In genomic region chr2:120109186-120110061, GRCh38 we compare ENCODE assay signal across 8 cellular contexts.
DNase-seq lines count a peak whose midpoint lies in the region; ATAC-seq and TF ChIP-seq lines count a peak whose summit lies in the region.

No MANE protein-coding gene starts in this region.

- peak overlapping the region; percentile 20; the same call in 1 of the 2 replicates for H3K9ac ChIP-seq in SU-DHL-6 (ENCODE audit: low read length)

- no peak for ATAC-seq in HG02678 (IDR thresholded peaks at IDR 0.05; ENCODE audit: unreplicated experiment)

- DNase-seq in G401 (ENCODE audit: low spot score) (peak; percentile 78), KG1 (lab: John Stamatoyannopoulos, UW) (peak; percentile 53), fibroblast of gingiva (ENCODE audit: low read depth) (peak; percentile 45), pons (ENCODE audit: low spot score) (peak; percentile 75), NCI-H1436 (lab: John Stamatoyannopoulos, UW) (no peak)

- H3K79me2 ChIP-seq in SU-DHL-6 (ENCODE audit: insufficient read depth, low read length), result no peaks in the 10 kb centered on the region

- no peaks in the 10 kb centered on the region for H3K36me3 ChIP-seq in SU-DHL-6 (ENCODE audit: low read length)

- H2AFZ ChIP-seq in SU-DHL-6 (ENCODE audit: low read depth, low read length, severe bottlenecking), result peak overlapping the region; percentile 49

- no peak overlapping the region for H3K4me3 ChIP-seq in SU-DHL-6 (ENCODE audit: insufficient read depth, low read length, poor library complexity, severe bottlenecking)

- no peaks in the 10 kb centered on the region for H3K9me2 ChIP-seq in SU-DHL-6 (replicated peaks; ENCODE audit: insufficient read depth, low read length)

- no peaks in the 10 kb centered on the region for H3F3A ChIP-seq in SU-DHL-6 (ENCODE audit: insufficient read depth)

- no peaks in the 10 kb centered on the region for H3K27me3 ChIP-seq in SU-DHL-6 (ENCODE audit: low read length)

- peak overlapping the region; percentile 41 for H3K4me2 ChIP-seq in SU-DHL-6 (ENCODE audit: low read depth, low read length, poor library complexity, severe bottlenecking)

- TF ChIP-seq CTCF in 22Rv1 (IDR thresholded peaks at IDR 0.05) (peak; percentile 49), SU-DHL-6 (IDR thresholded peaks at IDR 0.05; ENCODE audit: insufficient read depth, low read length, poor library complexity, severe bottlenecking) (peak; percentile 45)

- no peak overlapping the region for H3K27ac ChIP-seq in 22Rv1
- peak overlapping the region; percentile 34 for H3K27ac ChIP-seq in SU-DHL-6 (ENCODE audit: low read depth, low read length)

- no peaks in the 10 kb centered on the region for H4K20me1 ChIP-seq in SU-DHL-6 (ENCODE audit: low read depth, low read length)

- H3K9me3 ChIP-seq in SU-DHL-6 (ENCODE audit: insufficient read depth, low read length), result no peaks in the 10 kb centered on the region

- in situ Hi-C loops in G401 (cut with HindIII; ENCODE audit: low sequenced_read_pairs), result no loop called here
